ENCODE assay signal across 8 cellular contexts in the genomic region with DNA sequence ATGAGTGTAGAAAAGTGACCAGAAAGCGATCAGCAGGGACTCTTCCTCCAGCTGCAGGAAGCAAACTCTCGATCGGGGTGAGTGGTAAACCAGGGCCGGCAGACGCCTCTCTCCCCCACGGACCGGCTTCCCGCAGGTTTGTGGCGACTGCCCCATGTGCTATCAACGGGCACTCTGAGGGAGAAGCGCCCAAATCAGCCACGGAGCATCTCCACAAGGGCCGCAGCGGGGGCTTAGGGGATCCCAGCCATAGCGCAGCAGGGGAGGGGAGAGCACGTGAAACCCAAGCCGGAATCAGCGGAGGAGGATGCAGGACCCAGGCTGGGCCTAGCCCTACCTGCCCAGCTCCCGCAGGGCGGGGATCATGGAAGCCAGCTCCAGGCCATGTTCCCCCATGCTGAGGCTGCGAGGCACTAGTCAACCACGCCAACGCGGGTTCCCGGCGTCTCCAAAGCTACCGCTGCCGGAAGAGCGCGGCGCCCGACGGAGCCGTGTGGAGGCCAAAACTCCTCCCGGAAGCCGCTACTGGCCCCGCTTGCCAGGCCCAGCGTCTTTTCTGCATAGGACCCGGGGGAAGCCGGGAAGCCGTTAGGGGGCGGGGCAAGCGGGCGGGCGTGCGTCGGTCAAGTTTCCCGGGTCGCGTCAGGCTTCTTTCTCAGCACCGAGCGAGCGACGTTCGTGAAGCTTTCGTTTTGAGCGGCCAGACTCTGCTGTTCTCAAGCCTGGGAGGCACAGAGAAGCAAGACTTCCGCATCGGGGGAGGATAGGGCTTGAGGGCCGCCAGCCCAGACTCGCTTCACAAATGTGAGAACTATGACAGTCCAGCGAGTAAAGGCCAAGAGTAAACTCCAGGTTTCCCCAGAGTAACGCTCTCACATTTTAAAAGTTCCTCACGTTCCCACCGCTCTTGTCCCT. TPM values are rescaled to one million over a fixed set of nuclear protein-coding genes. Genes with fewer than 3 reads are reported as not detected.
DNase-seq lines count a peak whose midpoint lies in the region; ATAC-seq and TF ChIP-seq lines count a peak whose summit lies in the region.

A gene (minus strand): TSS at position 425 of the 915 bp plus-strand sequence. CDS start 29 bp downstream, at position 396.

- DNase-seq in ELF-1 (ENCODE audit: low read depth, low spot score) (peak; percentile 96), H7 (peak; percentile 93), M059J (ENCODE audit: low read depth) (peak; percentile 99), SHP77 (lab: John Stamatoyannopoulos, UW) (peak; percentile 95 to 96), fibroblast of pulmonary artery (ENCODE audit: low read depth) (peak; percentile 96), nephron progenitor cell (peak; percentile 96)
- peak; percentile 93 for DNase-seq in activated effector memory CD4-positive, alpha-beta T cell treated with Interleukin-2 at 50 U/mL for 16 hours
- peak; percentile 94 to 97 for DNase-seq in stimulated activated naive CD8-positive, alpha-beta T cell treated with anti-CD3 and anti-CD28 coated beads, Interleukin-15, amount 100 ng/mL, for 72 hours

- peak; percentile 96 for ATAC-seq in stimulated activated naive CD8-positive, alpha-beta T cell treated with anti-CD3 and anti-CD28 coated beads, Interleukin-15, amount 100 ng/mL, for 72 hours

- H3K36me3 ChIP-seq in H7 (replicated peaks; ENCODE audit: control insufficient read depth, insufficient read depth, low read length): no peaks in the 10 kb centered on the region

- H3K36me3 Mint-ChIP-seq in nephron progenitor cell (ENCODE audit: low read depth): peaks cover 5% of the 10 kb centered on the region

- H3K4me3 ChIP-seq in H7 (ENCODE audit: insufficient read depth, low read depth, low read length) (peak within 1 kb of the TSS; percentile 99), fibroblast of pulmonary artery (replicated peaks; ENCODE audit: low read depth, low read length) (peak within 1 kb of the TSS; percentile 95)

- H3K27me3 ChIP-seq in H7 (ENCODE audit: control insufficient read depth, insufficient read depth, low read length): no peaks in the 10 kb centered on the region

- peaks cover 37% of the 10 kb centered on the region for H3K4me1 Mint-ChIP-seq in nephron progenitor cell
- H3K4me1 Mint-ChIP-seq in stimulated activated naive CD8-positive, alpha-beta T cell treated with anti-CD3 and anti-CD28 coated beads, Interleukin-15, amount 100 ng/mL, for 72 hours: peaks cover 50% of the 10 kb centered on the region

- peaks cover 13% of the 10 kb centered on the region for H3K27me3 Mint-ChIP-seq in nephron progenitor cell (ENCODE audit: low read depth, poor library complexity)
- no peaks in the 10 kb centered on the region for H3K27me3 Mint-ChIP-seq in stimulated activated naive CD8-positive, alpha-beta T cell treated with anti-CD3 and anti-CD28 coated beads, Interleukin-15, amount 100 ng/mL, for 72 hours

- peak within 1 kb of the TSS; percentile 98 for H3K27ac Mint-ChIP-seq in nephron progenitor cell
- H3K27ac Mint-ChIP-seq in stimulated activated naive CD8-positive, alpha-beta T cell treated with anti-CD3 and anti-CD28 coated beads, Interleukin-15, amount 100 ng/mL, for 72 hours: peak within 1 kb of the TSS; percentile 96 to 99

- no peaks in the 10 kb centered on the region for H3K9me3 Mint-ChIP-seq in nephron progenitor cell
- H3K9me3 Mint-ChIP-seq in stimulated activated naive CD8-positive, alpha-beta T cell treated with anti-CD3 and anti-CD28 coated beads, Interleukin-15, amount 100 ng/mL, for 72 hours: no peaks in the 10 kb centered on the region

- no peak for TF ChIP-seq CTCF in fibroblast of pulmonary artery (IDR thresholded peaks at IDR 0.05; ENCODE audit: low read length, missing control alignments)
- TF ChIP-seq CTCF in nephron progenitor cell (IDR thresholded peaks at IDR 0.05): no peak

- peak within 1 kb of the TSS; percentile 98 for H3K4me3 Mint-ChIP-seq in nephron progenitor cell
- H3K4me3 Mint-ChIP-seq in stimulated activated naive CD8-positive, alpha-beta T cell treated with anti-CD3 and anti-CD28 coated beads, Interleukin-15, amount 100 ng/mL, for 72 hours: peak within 1 kb of the TSS; percentile 96 to 100

RNA-seq across cellular contexts. Expression of the gene that starts here (rescaled TPM):
- 18.3 and 29.9 TPM in 2 replicates for total RNA-seq in H7 (2014; rRNA removed; shearing (Covaris generic))
- 28.7 and 38.4 TPM in 2 replicates for total RNA-seq in M059J (2014; rRNA removed; shearing (Covaris generic))

Comparison
In these comparisons a context has a peak if more than half of its experiments do, and no peak if none do; other contexts are left out.
1. Peak in every context shown above with its lines: DNase-seq, ATAC-seq and H3K4me3 ChIP-seq.